27 cellular contexts compared by ENCODE assay signal in genomic region chr14:79432640-79433039, GRCh38.
"Had no signal": no experiment of that assay in that cellular context is flagged by ENCODE, and none has a peak within 500 bp of the region (broad histone marks: within the 10 kb centered on the region; RNA-seq: fewer than 3 reads in every experiment).

No MANE protein-coding gene starts in this region.

- H3K27me3 ChIP-seq: colonic mucosa, dorsolateral prefrontal cortex, esophagus muscularis mucosa, esophagus squamous epithelium, foreskin keratinocyte, gastrocnemius medialis, gastroesophageal sphincter, heart left ventricle, heart right ventricle had no signal

- H3K27ac ChIP-seq: colonic mucosa, coronary artery, dorsolateral prefrontal cortex, epithelial cell of prostate, esophagus muscularis mucosa, esophagus squamous epithelium, foreskin keratinocyte, gastrocnemius medialis, gastroesophageal sphincter, heart left ventricle, heart right ventricle had no signal

- H3K4me3 ChIP-seq: colonic mucosa, coronary artery, dorsolateral prefrontal cortex, esophagus muscularis mucosa, esophagus squamous epithelium, gastrocnemius medialis, gastroesophageal sphincter, heart left ventricle, heart right ventricle had no signal

- H3K4me1 ChIP-seq: colonic mucosa, esophagus squamous epithelium, foreskin keratinocyte, heart left ventricle had no signal

- H3K36me3 ChIP-seq: colonic mucosa, esophagus muscularis mucosa, esophagus squamous epithelium, gastrocnemius medialis, gastroesophageal sphincter, heart left ventricle, heart right ventricle had no signal

- H3K9me3 ChIP-seq: colonic mucosa, esophagus muscularis mucosa, esophagus squamous epithelium, gastrocnemius medialis, gastroesophageal sphincter, heart left ventricle, heart right ventricle had no signal

- DNase-seq: colonic mucosa; cortex of kidney; dermis blood vessel endothelial cell; dorsolateral prefrontal cortex; effector CD4-positive, alpha-beta T cell; effector CD8-positive, alpha-beta T cell; effector memory CD4-positive, alpha-beta T cell; effector memory CD8-positive, alpha-beta T cell; endodermal cell; erythroblast; esophagus squamous epithelium; foreskin fibroblast; foreskin keratinocyte; foreskin melanocyte; gastrocnemius medialis; glutamatergic neuron; head of caudate nucleus; heart left ventricle; heart right ventricle had no signal

- FAIRE-seq: colon, endometrium, endothelial cell of umbilical vein had no signal

- ATAC-seq: effector memory CD8-positive, alpha-beta T cell; esophagus mucosa; foreskin keratinocyte; gastrocnemius medialis; gastroesophageal sphincter; heart left ventricle; heart right ventricle had no signal
